ENCODE assay signal across 19 cellular contexts in genomic region chr10:82757397-82757796, GRCh38.
DNase-seq lines count a peak whose midpoint lies in the region; ATAC-seq and TF ChIP-seq lines count a peak whose summit lies in the region.
"Had no signal": no experiment of that assay in that cellular context is flagged by ENCODE, and none has a peak within 500 bp of the region (broad histone marks: within the 10 kb centered on the region; RNA-seq: fewer than 3 reads in every experiment).

No MANE protein-coding gene starts in this region.

- H3K9ac ChIP-seq in HUES48 (ENCODE audit: low read depth, low read length) (no peak overlapping the region), neural progenitor cell (no peak overlapping the region)

- H2AFZ ChIP-seq in neural progenitor cell (replicated peaks) = no peak overlapping the region

- H3K4me3 ChIP-seq in HUES48 (ENCODE audit: low read depth, low read length) (no peak overlapping the region), neural progenitor cell (no peak overlapping the region)

- H3K36me3 Mint-ChIP-seq in WTC11 (peaks cover 5% of the 10 kb centered on the region; the same call in 1 of the 2 replicates), nephron progenitor cell (ENCODE audit: low read depth) (peaks cover 5% of the 10 kb centered on the region), neural progenitor cell (no peaks in the 10 kb centered on the region)
- H3K36me3 Mint-ChIP-seq: CD4-positive, CD25-positive, alpha-beta regulatory T cell; CD8-positive, alpha-beta memory T cell had no signal

- H3K4me3 Mint-ChIP-seq in WTC11 = no peak overlapping the region
- no peak overlapping the region for H3K4me3 Mint-ChIP-seq in nephron progenitor cell
- H3K4me3 Mint-ChIP-seq in neural progenitor cell = no peak overlapping the region
- H3K4me3 Mint-ChIP-seq: CD4-positive, CD25-positive, alpha-beta regulatory T cell; CD8-positive, alpha-beta memory T cell had no signal

- H3K4me2 ChIP-seq in neural progenitor cell = no peak overlapping the region

- peaks cover 46% of the 10 kb centered on the region for H3K4me1 Mint-ChIP-seq in WTC11
- peaks cover 67% of the 10 kb centered on the region for H3K4me1 Mint-ChIP-seq in nephron progenitor cell
- peaks cover 34% of the 10 kb centered on the region for H3K4me1 Mint-ChIP-seq in neural progenitor cell
- H3K4me1 Mint-ChIP-seq: CD4-positive, CD25-positive, alpha-beta regulatory T cell; CD8-positive, alpha-beta memory T cell had no signal

- H3K27ac ChIP-seq in HUES48 (ENCODE audit: low read depth, low read length) (peak overlapping the region; percentile 19), neural progenitor cell (no peak overlapping the region)
- H3K27ac ChIP-seq: HL-60 had no signal

- no peaks in the 10 kb centered on the region for H4K20me1 ChIP-seq in neural progenitor cell (ENCODE audit: low read depth)

- H3K27me3 ChIP-seq in HUES48 (ENCODE audit: control insufficient read depth, insufficient read depth, low read length) (no peaks in the 10 kb centered on the region), neural progenitor cell (no peaks in the 10 kb centered on the region)
- H3K27me3 ChIP-seq: BE2C had no signal

- POLR2A ChIA-PET in WTC11 (lab: Charles Lee) = no interaction called here

- H3K4me1 ChIP-seq in HUES48 (ENCODE audit: control insufficient read depth, insufficient read depth, low read length) = peaks cover 37% of the 10 kb centered on the region
- peaks cover 18% of the 10 kb centered on the region for H3K4me1 ChIP-seq in neural progenitor cell

- no peaks in the 10 kb centered on the region for H3K79me2 ChIP-seq in neural progenitor cell (ENCODE audit: low read depth)

- CTCF ChIA-PET in WTC11 (lab: Charles Lee) = no interaction called here

- H3K27ac Mint-ChIP-seq in WTC11 (peak overlapping the region; percentile 88), nephron progenitor cell (peak overlapping the region; percentile 26), neural progenitor cell (no peak overlapping the region)
- H3K27ac Mint-ChIP-seq: CD4-positive, CD25-positive, alpha-beta regulatory T cell; CD8-positive, alpha-beta memory T cell had no signal

- H3K9me3 Mint-ChIP-seq in WTC11 (peaks cover 13% of the 10 kb centered on the region), nephron progenitor cell (peaks cover 10% of the 10 kb centered on the region), neural progenitor cell (peaks cover 3% of the 10 kb centered on the region)

- peak; percentile 29 for DNase-seq in NCI-H69 (lab: John Stamatoyannopoulos, UW)
- no peak for DNase-seq in WTC11 (ENCODE audit: low spot score)
- no peak for DNase-seq in nephron progenitor cell
- DNase-seq in neural progenitor cell (ENCODE audit: low spot score) = no peak
- DNase-seq in activated naive CD4-positive, alpha-beta T cell (lab: John Stamatoyannopoulos, UW) = no peak
- no peak for DNase-seq in AML-193 (lab: John Stamatoyannopoulos, UW)
- DNase-seq: BE2C; C1 segment of cervical spinal cord; CD4-positive, CD25-positive, alpha-beta regulatory T cell; CD8-positive, alpha-beta memory T cell; COR-L47; DMS 273 treated with DMSO at 0.1 percent for 48 hours; DMS53; DND-41; EL; HCEC 1CT had no signal

- H3K36me3 ChIP-seq in HUES48 (ENCODE audit: control insufficient read depth, insufficient read depth, low read length) (no peaks in the 10 kb centered on the region), neural progenitor cell (no peaks in the 10 kb centered on the region)
- H3K36me3 ChIP-seq: BE2C had no signal

- no peak for ATAC-seq in WTC11
- ATAC-seq: HepG2 had no signal

- no peak for TF ChIP-seq CTCF in WTC11 (IDR thresholded peaks at IDR 0.05)
- no peak for TF ChIP-seq CTCF in nephron progenitor cell (IDR thresholded peaks at IDR 0.05)
- TF ChIP-seq CTCF in neural progenitor cell (IDR thresholded peaks at IDR 0.05) = no peak

- H3K27me3 Mint-ChIP-seq in WTC11 (ENCODE audit: low read depth) (no peaks in the 10 kb centered on the region), nephron progenitor cell (ENCODE audit: low read depth, poor library complexity) (no peaks in the 10 kb centered on the region), neural progenitor cell (ENCODE audit: insufficient read depth, low read depth) (no peaks in the 10 kb centered on the region)
- H3K27me3 Mint-ChIP-seq: CD4-positive, CD25-positive, alpha-beta regulatory T cell; CD8-positive, alpha-beta memory T cell had no signal

- H3K9me3 ChIP-seq in HUES48 (ENCODE audit: control insufficient read depth, insufficient read depth, low read length) = no peaks in the 10 kb centered on the region
- no peaks in the 10 kb centered on the region for H3K9me3 ChIP-seq in neural progenitor cell (ENCODE audit: low read depth)
- H3K9me3 ChIP-seq: BE2C had no signal

- peaks cover 16% of the 10 kb centered on the region for H3F3A ChIP-seq in neural progenitor cell (ENCODE audit: low read depth)

TF ChIP-seq in WTC11, 78 proteins besides CTCF, POLR2A, EP300 and RAD21 (continues in another document):
- TF ChIP-seq OVOL2 (CRISPR knock-in tag; IDR thresholded peaks at IDR 0.05; ENCODE audit: borderline replicate concordance) (no peak), ZNF512 (CRISPR knock-in tag; IDR thresholded peaks at IDR 0.05; ENCODE audit: borderline replicate concordance) (no peak), JUN (CRISPR knock-in tag; IDR thresholded peaks at IDR 0.05) (no peak), PRDM15 (CRISPR knock-in tag; IDR thresholded peaks at IDR 0.05) (no peak), NFATC4 (CRISPR knock-in tag; IDR thresholded peaks at IDR 0.05) (no peak), E2F1 (CRISPR knock-in tag; IDR thresholded peaks at IDR 0.05) (no peak), JAZF1 (CRISPR knock-in tag; IDR thresholded peaks at IDR 0.05) (no peak), ZBTB21 (CRISPR knock-in tag; IDR thresholded peaks at IDR 0.05; ENCODE audit: borderline replicate concordance) (no peak), ZNF263 (CRISPR knock-in tag; IDR thresholded peaks at IDR 0.05; ENCODE audit: low read depth) (no peak)
